ENCODE assay signal across 16 cellular contexts in genomic region chr11:17673951-17674350, GRCh38. TPM values are rescaled to one million over a fixed set of nuclear protein-coding genes. Genes with fewer than 3 reads are reported as not detected.
"Had no signal": no experiment of that assay in that cellular context is flagged by ENCODE, and none has a peak within 500 bp of the region (broad histone marks: within the 10 kb centered on the region; RNA-seq: fewer than 3 reads in every experiment).

No MANE protein-coding gene starts in this region.

- FAIRE-seq: colon had no signal

- H3K27ac ChIP-seq: hepatocyte, lower lobe of right lung had no signal

- H3K36me3 ChIP-seq: lower lobe of right lung had no signal

- H3K4me1 ChIP-seq: lower lobe of right lung had no signal

- H3K4me2 ChIP-seq: hepatocyte had no signal

- ATAC-seq: lower lobe of right lung; naive thymus-derived CD8-positive, alpha-beta T cell; sciatic nerve had no signal

- H3K79me2 ChIP-seq: hepatocyte had no signal

- H2AFZ ChIP-seq: hepatocyte had no signal

- H3K4me3 ChIP-seq: hepatocyte, lower lobe of right lung had no signal

- DNase-seq: activated B cell treated with CpG ODN at 0.5 μM for 24 hours; effector CD4-positive, alpha-beta T cell; kidney glomerular epithelial cell; lower lobe of right lung; midbrain; naive thymus-derived CD8-positive, alpha-beta T cell; stimulated activated CD4-positive, alpha-beta T cell treated with anti-CD3 and anti-CD28 coated beads, Interleukin-4, amount 100 ng/mL, for 1 hour; stimulated activated CD8-positive, alpha-beta memory T cell treated with anti-CD3 and anti-CD28 coated beads, Interleukin-4, amount 100 ng/mL, for 48 hours had no signal

RNA-seq across cellular contexts. Expression of gene MYOD1, which starts 45.4 kb away (rescaled TPM):
- total RNA-seq: activated B cell treated with CpG ODN at 0.5 μM for 24 hours; activated CD4-positive, alpha-beta T cell treated with anti-CD3 and anti-CD28 coated beads, Interleukin-2, amount 10 ng/mL, durations not matched to agents 24 days and 14 days; fibroblast of lung; hepatocyte; lower lobe of right lung; naive thymus-derived CD8-positive, alpha-beta T cell; progenitor cell of endocrine pancreas; sciatic nerve; temporal lobe; ureter had no signal
- polyA plus RNA-seq: fibroblast of lung; hepatocyte; naive thymus-derived CD8-positive, alpha-beta T cell had no signal
